Comparison of ENCODE assay signal across 14 cellular contexts in the genomic region with DNA sequence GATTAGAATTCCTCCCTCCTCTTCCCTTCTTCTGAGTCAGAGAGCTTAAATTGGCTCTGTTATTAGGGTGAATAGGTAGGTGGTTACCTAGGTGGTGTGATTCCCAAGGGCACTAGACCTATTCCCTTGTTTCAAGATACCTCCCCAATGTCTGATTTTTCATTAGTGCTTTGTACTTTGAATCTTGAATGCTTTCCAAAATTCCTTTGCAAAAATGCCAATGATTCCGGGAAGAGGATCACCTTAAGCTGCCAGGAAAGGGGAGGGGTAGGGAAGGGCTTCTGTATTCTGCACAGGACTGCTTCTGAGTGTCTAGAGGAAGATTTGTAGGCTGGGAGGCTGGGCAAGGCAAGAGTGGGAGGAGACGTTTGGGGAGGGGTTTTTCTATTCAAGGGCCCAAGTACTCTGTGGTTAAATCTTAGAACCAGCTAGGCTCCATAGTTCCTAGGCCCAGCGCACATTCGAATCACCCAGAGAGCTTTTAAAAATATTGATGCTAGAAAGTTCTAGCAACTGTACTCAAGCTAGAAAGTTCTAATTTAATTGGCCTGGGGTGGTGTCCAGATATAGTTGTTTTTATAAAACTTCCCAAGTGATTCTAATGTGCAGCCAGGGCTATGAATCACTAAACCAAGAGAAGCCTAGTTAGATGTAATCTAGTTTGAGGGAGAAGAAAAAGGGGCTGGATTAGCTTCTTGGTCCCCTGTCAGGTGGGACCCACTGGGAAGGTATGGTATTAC. TPM values are rescaled to one million over a fixed set of nuclear protein-coding genes. Genes with fewer than 3 reads are reported as not detected.
A peak's percentile ranks its signal among the peaks of the same experiment; 100 is the strongest.
DNase-seq lines count a peak whose midpoint lies in the region; ATAC-seq, FAIRE-seq and TF ChIP-seq lines count a peak whose summit lies in the region.
"Had no signal": no experiment of that assay in that cellular context is flagged by ENCODE, and none has a peak within 500 bp of the region (broad histone marks: within the 10 kb centered on the region; RNA-seq: fewer than 3 reads in every experiment).

No MANE protein-coding gene starts in this region.

- CTCF ChIA-PET in GM12878 (lab: Yijun Ruan, JAX) = interaction anchor here (0.6 to 1.4 kb wide), 2 partner anchors 31 to 49 kb away, joined by 3 read pairs; no protein-coding TSS in a partner anchor

- TF ChIP-seq EP300 in GM12878 (IDR thresholded peaks at IDR 0.05; ENCODE audit: borderline replicate concordance in 1 of 2, control insufficient read depth in 1 of 2, low read depth in 2 of 2, low read length in 2 of 2) = no peak

- no peaks in the 10 kb centered on the region for H3K79me2 ChIP-seq in GM12878 (ENCODE audit: control insufficient read depth, insufficient read depth, low read length)

- H3K9me3 ChIP-seq in GM12878 (replicated peaks; ENCODE audit: control insufficient read depth, insufficient read depth, low read length) (no peaks in the 10 kb centered on the region), thyroid gland (no peaks in the 10 kb centered on the region)
- H3K9me3 ChIP-seq: gastrocnemius medialis had no signal

- intact Hi-C loops in GM12878 (cut with micrococcal nuclease; ENCODE audit: unreplicated experiment) = no loop called here
- intact Hi-C loops in thyroid gland (cut with DNase I) = no loop called here

- RAD21 ChIA-PET in GM12878 (lab: Charles Lee; ENCODE audit: unreplicated experiment) = interaction anchor here (0.9 kb wide), 1 partner anchor 30 kb away, joined by 6 read pairs; no protein-coding TSS in a partner anchor

- SMC1A ChIA-PET in GM12878 (lab: Charles Lee; ENCODE audit: uncharacterized antibody, unreplicated experiment) = interaction anchor here (1.2 to 1.9 kb wide), 4 partner anchors 9 to 102 kb away, joined by 3 to 6 read pairs (median 4); no protein-coding TSS in a partner anchor

- H3K27me3 Mint-ChIP-seq in endothelial cell (ENCODE audit: unreplicated experiment) = no peaks in the 10 kb centered on the region
- H3K27me3 Mint-ChIP-seq: activated CD4-positive, alpha-beta memory T cell treated with anti-CD3 and anti-CD28 coated beads, Interleukin-2, amount 10 ng/mL, durations not matched to agents 7 days and 5 days; activated naive CD8-positive, alpha-beta T cell treated with anti-CD3 and anti-CD28 coated beads, Interleukin-2, amount 50 U/mL, for 24 hours had no signal

- no peak overlapping the region for H3K4me3 Mint-ChIP-seq in endothelial cell (ENCODE audit: unreplicated experiment)
- H3K4me3 Mint-ChIP-seq: activated CD4-positive, alpha-beta memory T cell treated with anti-CD3 and anti-CD28 coated beads, Interleukin-2, amount 10 ng/mL, durations not matched to agents 7 days and 5 days; activated naive CD8-positive, alpha-beta T cell treated with anti-CD3 and anti-CD28 coated beads, Interleukin-2, amount 50 U/mL, for 24 hours had no signal

- no peaks in the 10 kb centered on the region for H4K20me1 ChIP-seq in GM12878 (ENCODE audit: control insufficient read depth, insufficient read depth)

- H2AFZ ChIP-seq in GM12878 (ENCODE audit: control insufficient read depth, low read depth, low read length) = no peak overlapping the region

- no peak for TF ChIP-seq RAD21 in GM12878 (IDR thresholded peaks at IDR 0.05; ENCODE audit: insufficient read depth, low read depth, low read length)

- 61% methylated on average over 4 of the region's 4 CpGs for WGBS in GM12878 (ENCODE audit: insufficient coverage, insufficient replicate concordance, low lambda C conversion rate, missing lambda C conversion rate)
- 6 to 8% methylated on average over 4 of the region's 4 CpGs for WGBS in thyroid gland, 2 donors

- in situ Hi-C loops in GM12878 (cut with MboI) = no loop called here

- no peaks in the 10 kb centered on the region for H3K9me3 Mint-ChIP-seq in endothelial cell (ENCODE audit: unreplicated experiment)
- H3K9me3 Mint-ChIP-seq: activated CD4-positive, alpha-beta memory T cell treated with anti-CD3 and anti-CD28 coated beads, Interleukin-2, amount 10 ng/mL, durations not matched to agents 7 days and 5 days; activated naive CD8-positive, alpha-beta T cell treated with anti-CD3 and anti-CD28 coated beads, Interleukin-2, amount 50 U/mL, for 24 hours had no signal

- H3K4me2 ChIP-seq in GM12878 (ENCODE audit: control insufficient read depth, insufficient read depth) = no peak overlapping the region

- no peaks in the 10 kb centered on the region for H3K27me3 ChIP-seq in GM12878 (replicated peaks in 1 of 2; ENCODE audit: control insufficient read depth in 2 of 2, insufficient read depth in 2 of 2, low read length in 1 of 2)
- H3K27me3 ChIP-seq in thyroid gland = no peaks in the 10 kb centered on the region
- H3K27me3 ChIP-seq: gastrocnemius medialis had no signal

- H3K36me3 Mint-ChIP-seq in endothelial cell (ENCODE audit: low read depth, unreplicated experiment) = no peaks in the 10 kb centered on the region

- ATAC-seq in GM12878 = 0 out of 3 replicates have a peak, but pooled peaks have one; percentile 24
- ATAC-seq: activated naive CD8-positive, alpha-beta T cell treated with anti-CD3 and anti-CD28 coated beads, Interleukin-2, amount 50 U/mL, for 24 hours; gastrocnemius medialis had no signal

- no peak overlapping the region for H3K4me3 ChIP-seq in GM12878
- H3K4me3 ChIP-seq in thyroid gland (replicated peaks in 1 of 3) = no peak overlapping the region
- H3K4me3 ChIP-seq: gastrocnemius medialis, SK-N-MC had no signal

- no peak for TF ChIP-seq CTCF in GM12878 (IDR thresholded peaks at IDR 0.05 in 2 of 3, conservative IDR thresholded peaks at IDR 0.05 in 1 of 3; ENCODE audit: control insufficient read depth in 2 of 3, extremely low read depth in 1 of 3, insufficient read depth in 1 of 3, low read depth in 3 of 3, low read length in 3 of 3)
- no peak for TF ChIP-seq CTCF in thyroid gland (IDR thresholded peaks at IDR 0.05)
- no peak for TF ChIP-seq CTCF in endothelial cell (IDR thresholded peaks at IDR 0.05; ENCODE audit: unreplicated experiment)

- POLR2A ChIA-PET in GM12878 (lab: Charles Lee) = no interaction called here

- H3K4me1 ChIP-seq in GM12878 (ENCODE audit: control insufficient read depth, insufficient read depth, low read length) = no peaks in the 10 kb centered on the region
- peaks cover 24 to 32% of the 10 kb centered on the region in 2 donors for H3K4me1 ChIP-seq in thyroid gland

- no peaks in the 10 kb centered on the region for H3K4me1 Mint-ChIP-seq in endothelial cell (ENCODE audit: unreplicated experiment)

- H3K27ac ChIP-seq in GM12878 (ENCODE audit: control insufficient read depth, insufficient read depth) (no peak overlapping the region), thyroid gland (peak overlapping the region; percentile 28 to 87 (median 70))
- H3K27ac ChIP-seq: SK-N-MC had no signal

- no peak overlapping the region for H3K27ac Mint-ChIP-seq in endothelial cell (ENCODE audit: unreplicated experiment)
- H3K27ac Mint-ChIP-seq: activated CD4-positive, alpha-beta memory T cell treated with anti-CD3 and anti-CD28 coated beads, Interleukin-2, amount 10 ng/mL, durations not matched to agents 7 days and 5 days; activated naive CD8-positive, alpha-beta T cell treated with anti-CD3 and anti-CD28 coated beads, Interleukin-2, amount 50 U/mL, for 24 hours had no signal

- FAIRE-seq in GM12878 (lab: Jason Lieb, UNC) = no peak

- DNase-seq in HK-2 (ENCODE audit: unreplicated experiment) (peak; percentile 13), GM12878 (ENCODE audit: low read depth, low spot score) (no peak), kidney glomerular epithelial cell (lab: John Stamatoyannopoulos, UW) (peak; percentile 57), thyroid gland (peak; percentile 44 to 56), HuH-7 (ENCODE audit: low spot score) (no peak), endothelial cell (ENCODE audit: low spot score) (no peak), NCI-H510A treated with DMSO at 0.1 percent for 48 hours (lab: John Stamatoyannopoulos, UW) (no peak)
- DNase-seq: activated CD4-positive, alpha-beta memory T cell treated with anti-CD3 and anti-CD28 coated beads, Interleukin-2, amount 10 ng/mL, durations not matched to agents 7 days and 5 days; activated naive CD8-positive, alpha-beta T cell treated with anti-CD3 and anti-CD28 coated beads, Interleukin-2, amount 50 U/mL, for 24 hours; DND-41; gastrocnemius medialis; NCI-H345; stimulated activated CD4-positive, alpha-beta T cell treated with anti-CD3 and anti-CD28 coated beads, Interleukin-4, amount 100 ng/mL, for 4 hours had no signal

- TF ChIP-seq POLR2A in GM12878 (IDR thresholded peaks at IDR 0.05; ENCODE audit: low read depth, low read length) (no peak), thyroid gland (IDR thresholded peaks at IDR 0.05) (no peak)

- H3K36me3 ChIP-seq in GM12878 (ENCODE audit: control insufficient read depth in 2 of 2, insufficient read depth in 2 of 2, low read length in 1 of 2) (no peaks in the 10 kb centered on the region), thyroid gland (no peaks in the 10 kb centered on the region)
- H3K36me3 ChIP-seq: gastrocnemius medialis had no signal

- no peak overlapping the region for H3K9ac ChIP-seq in GM12878 (ENCODE audit: control insufficient read depth, insufficient read depth, low read length)

- no TSS peak for BruUV-seq in GM12878 (replicated peaks; lab: Mats Ljungman, UMichigan)

TF ChIP-seq in GM12878, 131 proteins besides CTCF, POLR2A, EP300 and RAD21 (continues in another document):
- TF ChIP-seq SUZ12 (IDR thresholded peaks at IDR 0.05; ENCODE audit: unreplicated experiment) (no peak), SREBF1 (IDR thresholded peaks at IDR 0.05; ENCODE audit: low read length) (no peak), RBBP5 (conservative IDR thresholded peaks at IDR 0.05) (no peak), MTA3 (IDR thresholded peaks at IDR 0.05; ENCODE audit: borderline replicate concordance, low read length) (no peak), ZSCAN29 (IDR thresholded peaks at IDR 0.05) (no peak), SMAD5 (IDR thresholded peaks at IDR 0.05; ENCODE audit: low read depth) (no peak)

RNA-seq across cellular contexts. Expression of a gene that starts 24.2 kb away (rescaled TPM):
- 67.4 and 69.4 TPM in 2 replicates for total RNA-seq in GM12878 (2013; cell fraction: nucleolus; rRNA removed)
- total RNA-seq in GM12878 (2014; rRNA removed) (279 and 294 TPM in 2 replicates), GM12878 (2014; rRNA removed; fragmentation: Illumina TruSeq; extraction: Trizol) (206 and 211 TPM in 2 replicates), GM12878 (2021) (315 and 317 TPM in 2 replicates), thyroid gland (100 to 1,000 TPM; 204 to 318 (median 259) TPM), endothelial cell (ENCODE audit: unreplicated experiment) (590 TPM)
- polyA plus RNA-seq in GM12878 (2011; ENCODE audit: low read depth) = 183 TPM
- polyA plus RNA-seq in GM12878 (2011; rRNA removed) (202 and 343 TPM in 2 replicates), GM12878 (2014; fragmentation: Illumina TruSeq; extraction: Trizol) (432 and 447 TPM in 2 replicates), GM12878 (2014; fragmentation: Nextera tagmentation; extraction: Ambion mirVana) (100 to 1,000 TPM in 1 of 2 experiments, 10 to 100 TPM in 1; 93.8 to 104 TPM), GM12878 (2014; rRNA removed) (232 and 241 TPM in 2 replicates), GM12878 (2016; fragmentation: Nextera tagmentation; extraction: Ambion mirVana) (100 to 1,000 TPM; 267 to 272 TPM)
- 285 and 339 TPM in 2 replicates for polyA plus RNA-seq in GM12878 (2011; cell fraction: cytosol; rRNA removed)
- polyA plus RNA-seq in GM12878 (2011; cell fraction: nucleus; rRNA removed) = 202 and 358 TPM in 2 replicates
- 215 and 225 TPM in 2 replicates for polyA plus RNA-seq in GM12878 (2012)
- polyA minus RNA-seq in GM12878 (2011; rRNA and poly(A)+ RNA removed) = 303 and 349 TPM in 2 replicates
- 122 and 136 TPM in 2 replicates for polyA minus RNA-seq in GM12878 (2011; cell fraction: cytosol; rRNA and poly(A)+ RNA removed)
- polyA minus RNA-seq in GM12878 (2011; cell fraction: nucleus; rRNA and poly(A)+ RNA removed) = 53.2 and 119 TPM in 2 replicates

Comparison
In these comparisons a context has a peak if more than half of its experiments do, and no peak if none do; other contexts are left out.
1. DNase-seq: peak in HK-2 (single experiment), kidney glomerular epithelial cell (single experiment) and thyroid gland (2 of 2); none in GM12878 (single experiment), HuH-7 (single experiment), endothelial cell (single experiment) and NCI-H510A treated with DMSO at 0.1 percent for 48 hours (single experiment).